4 cellular contexts compared by ENCODE assay signal in the genomic region with DNA sequence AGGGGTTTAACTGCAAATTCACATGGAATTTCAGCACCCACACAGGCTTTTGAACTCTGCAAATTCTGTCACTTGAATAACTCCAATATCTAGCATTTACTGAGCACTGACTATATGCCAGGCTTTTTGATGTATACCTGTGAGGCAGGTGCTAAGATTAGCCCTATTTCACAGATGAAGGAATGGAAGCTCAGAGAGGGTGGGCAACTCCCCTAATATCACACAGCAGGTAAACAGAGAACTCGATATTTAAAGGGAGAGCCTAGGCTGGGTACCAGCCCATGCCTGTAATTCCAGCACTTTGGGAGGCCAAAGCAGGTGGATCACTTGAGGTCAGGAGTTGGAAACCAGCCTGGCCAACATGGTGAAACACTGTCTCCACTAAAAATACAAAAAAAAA. TPM values are rescaled to one million over a fixed set of nuclear protein-coding genes. Genes with fewer than 3 reads are reported as not detected.
"Had no signal": no experiment of that assay in that cellular context is flagged by ENCODE, and none has a peak within 500 bp of the region (broad histone marks: within the 10 kb centered on the region; RNA-seq: fewer than 3 reads in every experiment).

No MANE protein-coding gene starts in this region.

RNA-seq across cellular contexts. Expression of gene CES5A, which starts 17.5 kb away (rescaled TPM):
- total RNA-seq: LHCN-M2, M059J, MCF 10A, NCI-H460 had no signal

RNA-seq across cellular contexts. Expression of gene CES1, which starts 24.8 kb away (rescaled TPM):
- total RNA-seq: LHCN-M2, MCF 10A had no signal
